1 cellular context compared by ENCODE assay signal in the genomic region with DNA sequence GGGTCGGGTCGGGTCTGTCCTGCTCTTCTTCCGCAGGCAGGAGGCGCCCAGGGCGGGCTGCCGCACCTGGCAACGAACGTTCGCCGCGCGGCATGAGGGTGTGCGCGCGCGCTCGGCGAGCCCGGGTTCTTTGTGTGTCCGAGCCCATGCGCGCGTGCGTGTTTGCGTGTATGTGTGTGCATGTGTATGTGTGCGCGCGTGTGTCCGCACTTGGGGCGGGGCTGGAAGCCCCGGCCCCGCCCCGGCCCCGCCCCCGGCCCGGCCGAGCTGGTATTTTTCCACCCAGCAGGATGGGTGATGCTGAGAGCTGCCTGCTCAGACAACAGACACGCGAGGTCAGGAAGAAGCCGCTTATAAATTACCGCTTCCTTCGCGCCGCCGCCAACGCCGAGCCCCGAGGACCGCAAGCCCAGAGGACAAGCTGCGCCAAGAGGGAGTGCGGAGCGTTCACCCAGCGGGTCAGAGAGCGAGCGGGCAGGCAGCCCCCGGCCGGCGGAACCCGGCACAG.
TF ChIP-seq lines count a peak whose summit lies in the region.

Gene SLC6A6, plus strand, starts transcription at position 303 of the 508 bp plus-strand sequence. CDS start 41,029 bp downstream, outside the sequence.

TF ChIP-seq in HepG2, 621 proteins besides CTCF, POLR2A, EP300 and RAD21 (continued from another document and continues in another):
- TF ChIP-seq CEBPB (IDR thresholded peaks at IDR 0.05; ENCODE audit: borderline replicate concordance, low read depth, low read length) (no peak), PHB2 (IDR thresholded peaks at IDR 0.05; ENCODE audit: partially characterized antibody) (no peak), ZBTB40 (IDR thresholded peaks at IDR 0.05) (no peak), ZBTB40 (CRISPR knock-in tag; IDR thresholded peaks at IDR 0.05) (0 out of 2 replicates have a peak, but pooled peaks have one; percentile 3), SOX6 (IDR thresholded peaks at IDR 0.05) (no peak), SOX6 (CRISPR knock-in tag; IDR thresholded peaks at IDR 0.05) (peak; percentile 77), ZHX1 (CRISPR knock-in tag; IDR thresholded peaks at IDR 0.05; ENCODE audit: low read depth) (no peak), ZNF33A (CRISPR knock-in tag; IDR thresholded peaks at IDR 0.05; ENCODE audit: borderline replicate concordance) (no peak), NFE2L2 (IDR thresholded peaks at IDR 0.05; ENCODE audit: low read length) (no peak), MED8 (CRISPR knock-in tag; IDR thresholded peaks at IDR 0.05; ENCODE audit: insufficient replicate concordance) (no peak), ZNF329 (CRISPR knock-in tag; IDR thresholded peaks at IDR 0.05; ENCODE audit: low read depth) (no peak), ZNF670 (CRISPR knock-in tag; IDR thresholded peaks at IDR 0.05; ENCODE audit: borderline replicate concordance) (no peak), ZNF121 (CRISPR knock-in tag; IDR thresholded peaks at IDR 0.05) (peak; percentile 8; the same call in 1 of the 2 replicates), ZNF569 (CRISPR knock-in tag; IDR thresholded peaks at IDR 0.05; ENCODE audit: borderline replicate concordance) (no peak), ZNF879 (CRISPR knock-in tag; IDR thresholded peaks at IDR 0.05) (no peak), ZFP90 (CRISPR knock-in tag; IDR thresholded peaks at IDR 0.05; ENCODE audit: borderline replicate concordance) (0 out of 2 replicates have a peak, but pooled peaks have one; percentile 47), SIX4 (CRISPR knock-in tag; IDR thresholded peaks at IDR 0.05) (no peak; the same call in 1 of the 2 replicates), PLRG1 (conservative IDR thresholded peaks at IDR 0.05) (no peak), MZF1 (CRISPR knock-in tag; IDR thresholded peaks at IDR 0.05; ENCODE audit: borderline replicate concordance) (no peak), KDM3A (CRISPR knock-in tag; IDR thresholded peaks at IDR 0.05; ENCODE audit: low read depth) (no peak), SAP130 (CRISPR knock-in tag; IDR thresholded peaks at IDR 0.05; ENCODE audit: low read depth) (peak; percentile 78), SMYD3 (CRISPR knock-in tag; IDR thresholded peaks at IDR 0.05) (no peak), TOPORS (CRISPR knock-in tag; IDR thresholded peaks at IDR 0.05) (peak; percentile 19; the same call in 1 of the 2 replicates), ZNF230 (CRISPR knock-in tag; IDR thresholded peaks at IDR 0.05) (no peak), MXD4 (CRISPR knock-in tag; IDR thresholded peaks at IDR 0.05) (peak; percentile 16; the same call in 1 of the 2 replicates), HOXA3 (CRISPR knock-in tag; IDR thresholded peaks at IDR 0.05) (peak; percentile 82; the same call in 1 of the 2 replicates), SIN3A (IDR thresholded peaks at IDR 0.05; ENCODE audit: borderline replicate concordance, low read depth, low read length) (0 out of 2 replicates have a peak, but pooled peaks have one; percentile 24), SRSF4 (IDR thresholded peaks at IDR 0.05; ENCODE audit: low read depth, low read length, poor library complexity, severe bottlenecking) (no peak), KDM5B (CRISPR knock-in tag; IDR thresholded peaks at IDR 0.05; ENCODE audit: borderline replicate concordance) (no peak), YEATS4 (CRISPR knock-in tag; IDR thresholded peaks at IDR 0.05; ENCODE audit: borderline replicate concordance) (peak; percentile 69; the same call in 1 of the 2 replicates), ZKSCAN1 (IDR thresholded peaks at IDR 0.05; ENCODE audit: low read length) (no peak), THAP11 (CRISPR knock-in tag; IDR thresholded peaks at IDR 0.05) (peak; percentile 65; the same call in 1 of the 2 replicates), NKX3-1 (CRISPR knock-in tag; IDR thresholded peaks at IDR 0.05) (no peak), SP1 (IDR thresholded peaks at IDR 0.05) (no peak), SP1 (CRISPR knock-in tag; IDR thresholded peaks at IDR 0.05) (peak; percentile 80), RARA (CRISPR knock-in tag; IDR thresholded peaks at IDR 0.05) (peak; percentile 17; the same call in 1 of the 2 replicates), MAFG (CRISPR knock-in tag; IDR thresholded peaks at IDR 0.05) (no peak), ZNF562 (CRISPR knock-in tag; IDR thresholded peaks at IDR 0.05; ENCODE audit: borderline replicate concordance) (no peak), NONO (IDR thresholded peaks at IDR 0.05) (no peak), NONO (CRISPR knock-in tag; conservative IDR thresholded peaks at IDR 0.05) (peak; percentile 81), KLF13 (CRISPR knock-in tag; IDR thresholded peaks at IDR 0.05) (no peak), ZFP62 (CRISPR knock-in tag; IDR thresholded peaks at IDR 0.05) (no peak), ZNF563 (CRISPR knock-in tag; IDR thresholded peaks at IDR 0.05) (0 out of 2 replicates have a peak, but pooled peaks have one; percentile 1), BRD4 (CRISPR knock-in tag; IDR thresholded peaks at IDR 0.05) (no peak), MYPOP (CRISPR knock-in tag; IDR thresholded peaks at IDR 0.05) (0 out of 2 replicates have a peak, but pooled peaks have one; percentile 55), SRSF1 (optimal IDR thresholded peaks at IDR 0.05; ENCODE audit: low read depth, low read length) (no peak), ESRRA (CRISPR knock-in tag; IDR thresholded peaks at IDR 0.05; ENCODE audit: low read depth) (no peak), MAFF (IDR thresholded peaks at IDR 0.05; ENCODE audit: low read depth, low read length) (no peak), ZNF44 (CRISPR knock-in tag; IDR thresholded peaks at IDR 0.05) (no peak)
- TF ChIP-seq, protein P1, sequence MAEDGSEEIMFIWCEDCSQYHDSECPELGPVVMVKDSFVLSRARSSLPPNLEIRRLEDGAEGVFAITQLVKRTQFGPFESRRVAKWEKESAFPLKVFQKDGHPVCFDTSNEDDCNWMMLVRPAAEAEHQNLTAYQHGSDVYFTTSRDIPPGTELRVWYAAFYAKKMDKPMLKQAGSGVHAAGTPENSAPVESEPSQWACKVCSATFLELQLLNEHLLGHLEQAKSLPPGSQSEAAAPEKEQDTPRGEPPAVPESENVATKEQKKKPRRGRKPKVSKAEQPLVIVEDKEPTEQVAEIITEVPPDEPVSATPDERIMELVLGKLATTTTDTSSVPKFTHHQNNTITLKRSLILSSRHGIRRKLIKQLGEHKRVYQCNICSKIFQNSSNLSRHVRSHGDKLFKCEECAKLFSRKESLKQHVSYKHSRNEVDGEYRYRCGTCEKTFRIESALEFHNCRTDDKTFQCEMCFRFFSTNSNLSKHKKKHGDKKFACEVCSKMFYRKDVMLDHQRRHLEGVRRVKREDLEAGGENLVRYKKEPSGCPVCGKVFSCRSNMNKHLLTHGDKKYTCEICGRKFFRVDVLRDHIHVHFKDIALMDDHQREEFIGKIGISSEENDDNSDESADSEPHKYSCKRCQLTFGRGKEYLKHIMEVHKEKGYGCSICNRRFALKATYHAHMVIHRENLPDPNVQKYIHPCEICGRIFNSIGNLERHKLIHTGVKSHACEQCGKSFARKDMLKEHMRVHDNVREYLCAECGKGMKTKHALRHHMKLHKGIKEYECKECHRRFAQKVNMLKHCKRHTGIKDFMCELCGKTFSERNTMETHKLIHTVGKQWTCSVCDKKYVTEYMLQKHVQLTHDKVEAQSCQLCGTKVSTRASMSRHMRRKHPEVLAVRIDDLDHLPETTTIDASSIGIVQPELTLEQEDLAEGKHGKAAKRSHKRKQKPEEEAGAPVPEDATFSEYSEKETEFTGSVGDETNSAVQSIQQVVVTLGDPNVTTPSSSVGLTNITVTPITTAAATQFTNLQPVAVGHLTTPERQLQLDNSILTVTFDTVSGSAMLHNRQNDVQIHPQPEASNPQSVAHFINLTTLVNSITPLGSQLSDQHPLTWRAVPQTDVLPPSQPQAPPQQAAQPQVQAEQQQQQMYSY (CRISPR knock-in tag; IDR thresholded peaks at IDR 0.05), result no peak
- TF ChIP-seq, protein P2, sequence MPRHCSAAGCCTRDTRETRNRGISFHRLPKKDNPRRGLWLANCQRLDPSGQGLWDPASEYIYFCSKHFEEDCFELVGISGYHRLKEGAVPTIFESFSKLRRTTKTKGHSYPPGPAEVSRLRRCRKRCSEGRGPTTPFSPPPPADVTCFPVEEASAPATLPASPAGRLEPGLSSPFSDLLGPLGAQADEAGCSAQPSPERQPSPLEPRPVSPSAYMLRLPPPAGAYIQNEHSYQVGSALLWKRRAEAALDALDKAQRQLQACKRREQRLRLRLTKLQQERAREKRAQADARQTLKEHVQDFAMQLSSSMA (CRISPR knock-in tag; IDR thresholded peaks at IDR 0.05), result no peak
- TF ChIP-seq, protein P3, sequence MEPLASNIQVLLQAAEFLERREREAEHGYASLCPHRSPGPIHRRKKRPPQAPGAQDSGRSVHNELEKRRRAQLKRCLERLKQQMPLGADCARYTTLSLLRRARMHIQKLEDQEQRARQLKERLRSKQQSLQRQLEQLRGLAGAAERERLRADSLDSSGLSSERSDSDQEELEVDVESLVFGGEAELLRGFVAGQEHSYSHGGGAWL (CRISPR knock-in tag; IDR thresholded peaks at IDR 0.05), result no peak
